8 cellular contexts compared by ENCODE assay signal in genomic region chr1:32465541-32466002, GRCh38. TPM values are rescaled to one million over a fixed set of nuclear protein-coding genes. Genes with fewer than 3 reads are reported as not detected.
DNase-seq lines count a peak whose midpoint lies in the region; ATAC-seq lines count a peak whose summit lies in the region.

No MANE protein-coding gene starts in this region.

- H3K36me3 Mint-ChIP-seq in activated CD4-positive, alpha-beta T cell treated with anti-CD3 and anti-CD28 coated beads, Interleukin-2, amount 10 ng/mL, durations not matched to agents 7 days and 5 days (ENCODE audit: low read depth) = no peaks in the 10 kb centered on the region
- H3K36me3 Mint-ChIP-seq in activated T-helper 1 cell treated with anti-CD3 and anti-CD28 coated beads, Interleukin-12 subunit alpha, Interleukin-12 subunit beta, Interleukin-2, Interleukin-4 antibody, amounts not matched to agents 30 ng/mL and 10 ng/mL and 1 ng/mL, durations not matched to agents 14 hours and 24 hours and 36 hours (ENCODE audit: low read depth) = peaks cover 5% of the 10 kb centered on the region
- H3K36me3 Mint-ChIP-seq in stimulated activated memory B cell treated with anti-CD40 and anti-IgM and Interleukin-4, amounts not matched to agents 10 μg/mL and 1 μg/mL and 100 μg/mL, for 72 hours = no peaks in the 10 kb centered on the region

- H3K9me3 ChIP-seq in iPS-15b (ENCODE audit: control insufficient read depth, insufficient read depth, low read length) = no peaks in the 10 kb centered on the region

- H3K36me3 ChIP-seq in iPS-15b (ENCODE audit: control insufficient read depth, insufficient read depth, low read length) = no peaks in the 10 kb centered on the region

- CTCF ChIA-PET in activated CD4-positive, alpha-beta T cell treated with anti-CD3 and anti-CD28 coated beads, Interleukin-2, amount 10 ng/mL, durations not matched to agents 7 days and 5 days (lab: Charles Lee) = interaction anchor here (0.6 kb wide), 1 partner anchor 888 kb away, joined by 3 read pairs; no protein-coding TSS in a partner anchor

- peak overlapping the region; percentile 34 for H3K27ac Mint-ChIP-seq in activated CD4-positive, alpha-beta T cell treated with anti-CD3 and anti-CD28 coated beads, Interleukin-2, amount 10 ng/mL, durations not matched to agents 7 days and 5 days
- no peak overlapping the region for H3K27ac Mint-ChIP-seq in activated T-helper 1 cell treated with anti-CD3 and anti-CD28 coated beads, Interleukin-12 subunit alpha, Interleukin-12 subunit beta, Interleukin-2, Interleukin-4 antibody, amounts not matched to agents 30 ng/mL and 10 ng/mL and 1 ng/mL, durations not matched to agents 14 hours and 24 hours and 36 hours
- H3K27ac Mint-ChIP-seq in stimulated activated memory B cell treated with anti-CD40 and anti-IgM and Interleukin-4, amounts not matched to agents 10 μg/mL and 1 μg/mL and 100 μg/mL, for 72 hours = no peak overlapping the region

- peaks cover 6% of the 10 kb centered on the region for H3K27me3 ChIP-seq in iPS-15b (ENCODE audit: control insufficient read depth, insufficient read depth, low read length)

- H3K4me1 Mint-ChIP-seq in activated CD4-positive, alpha-beta T cell treated with anti-CD3 and anti-CD28 coated beads, Interleukin-2, amount 10 ng/mL, durations not matched to agents 7 days and 5 days = peaks cover 11% of the 10 kb centered on the region
- H3K4me1 Mint-ChIP-seq in activated T-helper 1 cell treated with anti-CD3 and anti-CD28 coated beads, Interleukin-12 subunit alpha, Interleukin-12 subunit beta, Interleukin-2, Interleukin-4 antibody, amounts not matched to agents 30 ng/mL and 10 ng/mL and 1 ng/mL, durations not matched to agents 14 hours and 24 hours and 36 hours (ENCODE audit: low read depth) = peaks cover 14% of the 10 kb centered on the region
- peaks cover 18% of the 10 kb centered on the region for H3K4me1 Mint-ChIP-seq in stimulated activated memory B cell treated with anti-CD40 and anti-IgM and Interleukin-4, amounts not matched to agents 10 μg/mL and 1 μg/mL and 100 μg/mL, for 72 hours

- peak overlapping the region; percentile 34 for H3K4me3 Mint-ChIP-seq in activated CD4-positive, alpha-beta T cell treated with anti-CD3 and anti-CD28 coated beads, Interleukin-2, amount 10 ng/mL, durations not matched to agents 7 days and 5 days
- H3K4me3 Mint-ChIP-seq in activated T-helper 1 cell treated with anti-CD3 and anti-CD28 coated beads, Interleukin-12 subunit alpha, Interleukin-12 subunit beta, Interleukin-2, Interleukin-4 antibody, amounts not matched to agents 30 ng/mL and 10 ng/mL and 1 ng/mL, durations not matched to agents 14 hours and 24 hours and 36 hours = peak overlapping the region; percentile 57
- H3K4me3 Mint-ChIP-seq in stimulated activated memory B cell treated with anti-CD40 and anti-IgM and Interleukin-4, amounts not matched to agents 10 μg/mL and 1 μg/mL and 100 μg/mL, for 72 hours = peak overlapping the region; percentile 60

- intact Hi-C loops in activated T-helper 1 cell treated with anti-CD3 and anti-CD28 coated beads, Interleukin-12 subunit alpha, Interleukin-12 subunit beta, Interleukin-2, Interleukin-4 antibody, amounts not matched to agents 30 ng/mL and 10 ng/mL and 1 ng/mL, durations not matched to agents 14 hours and 24 hours and 36 hours (cut with micrococcal nuclease) = no loop called here

- peak; percentile 72 for ATAC-seq in stimulated activated memory B cell treated with anti-CD40 and anti-IgM and Interleukin-4, amounts not matched to agents 10 μg/mL and 1 μg/mL and 100 μg/mL, for 72 hours
- ATAC-seq in GM18868 (IDR thresholded peaks at IDR 0.05; ENCODE audit: unreplicated experiment) = no peak
- no peak for ATAC-seq in HG03457 (IDR thresholded peaks at IDR 0.05; ENCODE audit: unreplicated experiment)

- peaks cover 48% of the 10 kb centered on the region for H3K27me3 Mint-ChIP-seq in activated CD4-positive, alpha-beta T cell treated with anti-CD3 and anti-CD28 coated beads, Interleukin-2, amount 10 ng/mL, durations not matched to agents 7 days and 5 days
- H3K27me3 Mint-ChIP-seq in activated T-helper 1 cell treated with anti-CD3 and anti-CD28 coated beads, Interleukin-12 subunit alpha, Interleukin-12 subunit beta, Interleukin-2, Interleukin-4 antibody, amounts not matched to agents 30 ng/mL and 10 ng/mL and 1 ng/mL, durations not matched to agents 14 hours and 24 hours and 36 hours (ENCODE audit: insufficient read depth) = peaks cover 57% of the 10 kb centered on the region
- peaks cover 51% of the 10 kb centered on the region for H3K27me3 Mint-ChIP-seq in stimulated activated memory B cell treated with anti-CD40 and anti-IgM and Interleukin-4, amounts not matched to agents 10 μg/mL and 1 μg/mL and 100 μg/mL, for 72 hours

- DNase-seq in activated CD4-positive, alpha-beta T cell treated with anti-CD3 and anti-CD28 coated beads, Interleukin-2, amount 10 ng/mL, durations not matched to agents 7 days and 5 days = no peak
- no peak for DNase-seq in activated CD4-positive, alpha-beta T cell treated with anti-CD3 and anti-CD28 coated beads, Interleukin-2, amount 50 U/mL, for 4 hours
- DNase-seq in activated T-helper 1 cell treated with anti-CD3 and anti-CD28 coated beads, Interleukin-12 subunit alpha, Interleukin-12 subunit beta, Interleukin-2, Interleukin-4 antibody, amounts not matched to agents 30 ng/mL and 10 ng/mL and 1 ng/mL, durations not matched to agents 14 hours and 24 hours and 36 hours (ENCODE audit: low spot score) = no peak
- no peak for DNase-seq in RPMI8226

- H3K4me3 ChIP-seq in iPS-15b (ENCODE audit: low read depth, low read length) = peak overlapping the region; percentile 92

- peaks cover 2% of the 10 kb centered on the region for H3K4me1 ChIP-seq in iPS-15b (ENCODE audit: control insufficient read depth, insufficient read depth, low read length)

- POLR2A ChIA-PET in activated CD4-positive, alpha-beta T cell treated with anti-CD3 and anti-CD28 coated beads, Interleukin-2, amount 10 ng/mL, durations not matched to agents 7 days and 5 days (lab: Charles Lee) = no interaction called here

- no peak overlapping the region for H3K9ac ChIP-seq in iPS-15b (ENCODE audit: low read depth, low read length)

- H3K9me3 Mint-ChIP-seq in activated CD4-positive, alpha-beta T cell treated with anti-CD3 and anti-CD28 coated beads, Interleukin-2, amount 10 ng/mL, durations not matched to agents 7 days and 5 days = peaks cover 2% of the 10 kb centered on the region
- H3K9me3 Mint-ChIP-seq in activated T-helper 1 cell treated with anti-CD3 and anti-CD28 coated beads, Interleukin-12 subunit alpha, Interleukin-12 subunit beta, Interleukin-2, Interleukin-4 antibody, amounts not matched to agents 30 ng/mL and 10 ng/mL and 1 ng/mL, durations not matched to agents 14 hours and 24 hours and 36 hours = no peaks in the 10 kb centered on the region
- H3K9me3 Mint-ChIP-seq in stimulated activated memory B cell treated with anti-CD40 and anti-IgM and Interleukin-4, amounts not matched to agents 10 μg/mL and 1 μg/mL and 100 μg/mL, for 72 hours = no peaks in the 10 kb centered on the region

RNA-seq across cellular contexts. Expression of gene ZBTB8B, which starts 0.7 kb away (rescaled TPM):
- not detected for total RNA-seq in activated CD4-positive, alpha-beta T cell treated with anti-CD3 and anti-CD28 coated beads, Interleukin-2, amount 10 ng/mL, durations not matched to agents 7 days and 5 days
- not detected in 2 replicates for total RNA-seq in activated T-helper 1 cell treated with anti-CD3 and anti-CD28 coated beads, Interleukin-12 subunit alpha, Interleukin-12 subunit beta, Interleukin-2, Interleukin-4 antibody, amounts not matched to agents 30 ng/mL and 10 ng/mL and 1 ng/mL, durations not matched to agents 14 hours and 24 hours and 36 hours
